1 cellular context compared by ENCODE assay signal in the genomic region with DNA sequence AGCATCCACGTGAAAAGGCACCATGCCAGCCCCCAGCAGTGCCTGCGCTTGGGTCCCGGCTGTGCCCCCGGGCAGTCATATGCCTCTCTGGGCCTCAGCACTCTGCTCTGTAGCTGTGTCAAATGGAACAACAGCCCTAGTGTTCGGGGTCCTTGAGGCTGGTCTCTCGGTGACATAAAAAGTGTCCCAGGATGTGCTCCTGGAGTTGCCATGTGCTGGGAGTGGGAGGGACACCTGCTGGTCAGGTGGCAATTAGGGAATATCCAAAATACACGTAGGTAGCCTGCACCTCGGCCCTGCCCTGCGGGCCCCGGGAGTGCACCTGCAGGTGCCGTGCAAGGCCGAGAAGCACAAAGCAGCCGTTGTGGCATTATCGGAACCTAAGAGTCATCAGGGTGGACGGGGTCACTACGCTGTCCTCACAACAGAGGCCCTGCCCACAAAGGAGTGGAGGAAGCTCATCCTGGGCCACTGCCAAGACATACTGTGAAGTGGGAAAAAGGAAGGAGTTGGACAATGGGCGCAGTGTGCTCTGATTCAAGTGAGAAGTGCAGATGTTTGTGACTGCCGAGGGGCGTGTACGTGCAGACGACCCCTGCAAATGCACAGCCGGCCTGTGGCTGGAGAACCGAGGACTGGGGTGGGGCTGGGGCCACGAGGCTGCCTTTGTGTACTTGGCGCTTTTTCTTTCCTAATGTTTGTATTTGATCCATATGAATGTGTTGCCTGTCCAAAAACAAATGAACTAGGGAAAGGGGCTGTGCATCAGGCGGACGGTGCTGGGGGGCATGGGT.
TF ChIP-seq lines count a peak whose summit lies in the region.

No MANE protein-coding gene starts in this region.

TF ChIP-seq in HepG2, 621 proteins besides CTCF, POLR2A, EP300 and RAD21 (continued from another document and continues in another):
- peak; percentile 85; the same call in 1 of the 2 replicates for TF ChIP-seq ZNF775 (CRISPR knock-in tag; IDR thresholded peaks at IDR 0.05; ENCODE audit: borderline replicate concordance)
- TF ChIP-seq RBM39 (IDR thresholded peaks at IDR 0.05; ENCODE audit: low read depth, low read length, poor library complexity, severe bottlenecking) = peak; percentile 45
- TF ChIP-seq, protein P1, sequence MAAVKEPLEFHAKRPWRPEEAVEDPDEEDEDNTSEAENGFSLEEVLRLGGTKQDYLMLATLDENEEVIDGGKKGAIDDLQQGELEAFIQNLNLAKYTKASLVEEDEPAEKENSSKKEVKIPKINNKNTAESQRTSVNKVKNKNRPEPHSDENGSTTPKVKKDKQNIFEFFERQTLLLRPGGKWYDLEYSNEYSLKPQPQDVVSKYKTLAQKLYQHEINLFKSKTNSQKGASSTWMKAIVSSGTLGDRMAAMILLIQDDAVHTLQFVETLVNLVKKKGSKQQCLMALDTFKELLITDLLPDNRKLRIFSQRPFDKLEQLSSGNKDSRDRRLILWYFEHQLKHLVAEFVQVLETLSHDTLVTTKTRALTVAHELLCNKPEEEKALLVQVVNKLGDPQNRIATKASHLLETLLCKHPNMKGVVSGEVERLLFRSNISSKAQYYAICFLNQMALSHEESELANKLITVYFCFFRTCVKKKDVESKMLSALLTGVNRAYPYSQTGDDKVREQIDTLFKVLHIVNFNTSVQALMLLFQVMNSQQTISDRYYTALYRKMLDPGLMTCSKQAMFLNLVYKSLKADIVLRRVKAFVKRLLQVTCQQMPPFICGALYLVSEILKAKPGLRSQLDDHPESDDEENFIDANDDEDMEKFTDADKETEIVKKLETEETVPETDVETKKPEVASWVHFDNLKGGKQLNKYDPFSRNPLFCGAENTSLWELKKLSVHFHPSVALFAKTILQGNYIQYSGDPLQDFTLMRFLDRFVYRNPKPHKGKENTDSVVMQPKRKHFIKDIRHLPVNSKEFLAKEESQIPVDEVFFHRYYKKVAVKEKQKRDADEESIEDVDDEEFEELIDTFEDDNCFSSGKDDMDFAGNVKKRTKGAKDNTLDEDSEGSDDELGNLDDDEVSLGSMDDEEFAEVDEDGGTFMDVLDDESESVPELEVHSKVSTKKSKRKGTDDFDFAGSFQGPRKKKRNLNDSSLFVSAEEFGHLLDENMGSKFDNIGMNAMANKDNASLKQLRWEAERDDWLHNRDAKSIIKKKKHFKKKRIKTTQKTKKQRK (IDR thresholded peaks at IDR 0.05; ENCODE audit: low read length) = no peak
- TF ChIP-seq ZNF615 (CRISPR knock-in tag; IDR thresholded peaks at IDR 0.05; ENCODE audit: borderline replicate concordance) = no peak
- peak; percentile 98 for TF ChIP-seq ZMAT3 (CRISPR knock-in tag; conservative IDR thresholded peaks at IDR 0.05)
- TF ChIP-seq, protein P2, sequence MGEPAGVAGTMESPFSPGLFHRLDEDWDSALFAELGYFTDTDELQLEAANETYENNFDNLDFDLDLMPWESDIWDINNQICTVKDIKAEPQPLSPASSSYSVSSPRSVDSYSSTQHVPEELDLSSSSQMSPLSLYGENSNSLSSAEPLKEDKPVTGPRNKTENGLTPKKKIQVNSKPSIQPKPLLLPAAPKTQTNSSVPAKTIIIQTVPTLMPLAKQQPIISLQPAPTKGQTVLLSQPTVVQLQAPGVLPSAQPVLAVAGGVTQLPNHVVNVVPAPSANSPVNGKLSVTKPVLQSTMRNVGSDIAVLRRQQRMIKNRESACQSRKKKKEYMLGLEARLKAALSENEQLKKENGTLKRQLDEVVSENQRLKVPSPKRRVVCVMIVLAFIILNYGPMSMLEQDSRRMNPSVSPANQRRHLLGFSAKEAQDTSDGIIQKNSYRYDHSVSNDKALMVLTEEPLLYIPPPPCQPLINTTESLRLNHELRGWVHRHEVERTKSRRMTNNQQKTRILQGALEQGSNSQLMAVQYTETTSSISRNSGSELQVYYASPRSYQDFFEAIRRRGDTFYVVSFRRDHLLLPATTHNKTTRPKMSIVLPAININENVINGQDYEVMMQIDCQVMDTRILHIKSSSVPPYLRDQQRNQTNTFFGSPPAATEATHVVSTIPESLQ (CRISPR knock-in tag; conservative IDR thresholded peaks at IDR 0.05) = no peak
- TF ChIP-seq, protein P3, sequence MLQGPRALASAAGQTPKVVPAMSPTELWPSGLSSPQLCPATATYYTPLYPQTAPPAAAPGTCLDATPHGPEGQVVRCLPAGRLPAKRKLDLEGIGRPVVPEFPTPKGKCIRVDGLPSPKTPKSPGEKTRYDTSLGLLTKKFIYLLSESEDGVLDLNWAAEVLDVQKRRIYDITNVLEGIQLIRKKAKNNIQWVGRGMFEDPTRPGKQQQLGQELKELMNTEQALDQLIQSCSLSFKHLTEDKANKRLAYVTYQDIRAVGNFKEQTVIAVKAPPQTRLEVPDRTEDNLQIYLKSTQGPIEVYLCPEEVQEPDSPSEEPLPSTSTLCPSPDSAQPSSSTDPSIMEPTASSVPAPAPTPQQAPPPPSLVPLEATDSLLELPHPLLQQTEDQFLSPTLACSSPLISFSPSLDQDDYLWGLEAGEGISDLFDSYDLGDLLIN (CRISPR knock-in tag; IDR thresholded peaks at IDR 0.05; ENCODE audit: borderline replicate concordance) = peak; percentile 1; the same call in 1 of the 2 replicates
- TF ChIP-seq, protein P4, sequence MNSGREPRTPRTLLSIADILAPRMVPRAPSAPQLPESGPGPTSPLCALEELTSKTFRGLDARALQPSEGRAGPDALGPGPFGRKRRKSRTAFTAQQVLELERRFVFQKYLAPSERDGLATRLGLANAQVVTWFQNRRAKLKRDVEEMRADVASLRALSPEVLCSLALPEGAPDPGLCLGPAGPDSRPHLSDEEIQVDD (CRISPR knock-in tag; IDR thresholded peaks at IDR 0.05; ENCODE audit: borderline replicate concordance) = no peak
- TF ChIP-seq, protein P5, sequence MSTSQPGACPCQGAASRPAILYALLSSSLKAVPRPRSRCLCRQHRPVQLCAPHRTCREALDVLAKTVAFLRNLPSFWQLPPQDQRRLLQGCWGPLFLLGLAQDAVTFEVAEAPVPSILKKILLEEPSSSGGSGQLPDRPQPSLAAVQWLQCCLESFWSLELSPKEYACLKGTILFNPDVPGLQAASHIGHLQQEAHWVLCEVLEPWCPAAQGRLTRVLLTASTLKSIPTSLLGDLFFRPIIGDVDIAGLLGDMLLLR (CRISPR knock-in tag; IDR thresholded peaks at IDR 0.05) = 0 out of 2 replicates have a peak, but pooled peaks have one; percentile 29
- peak; percentile 78; the same call in 1 of the 2 replicates for TF ChIP-seq SIX4 (CRISPR knock-in tag; IDR thresholded peaks at IDR 0.05)
- TF ChIP-seq IRF2 (CRISPR knock-in tag; IDR thresholded peaks at IDR 0.05) = peak; percentile 93
- TF ChIP-seq, protein P6, sequence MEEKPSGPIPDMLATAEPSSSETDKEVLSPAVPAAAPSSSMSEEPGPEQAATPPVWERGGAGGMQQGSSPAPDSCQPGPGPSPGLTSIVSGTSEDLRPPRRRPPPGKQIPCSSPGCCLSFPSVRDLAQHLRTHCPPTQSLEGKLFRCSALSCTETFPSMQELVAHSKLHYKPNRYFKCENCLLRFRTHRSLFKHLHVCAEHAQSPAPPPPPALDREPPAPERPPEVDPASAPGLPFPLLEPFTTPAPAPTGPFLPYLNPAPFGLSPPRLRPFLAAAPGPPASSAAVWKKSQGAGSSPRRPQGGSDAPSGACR (CRISPR knock-in tag; IDR thresholded peaks at IDR 0.05) = peak; percentile 95
- TF ChIP-seq BRCA1 (CRISPR knock-in tag; IDR thresholded peaks at IDR 0.05) = 0 out of 2 replicates have a peak, but pooled peaks have one; percentile 50
- no peak for TF ChIP-seq MLLT10 (CRISPR knock-in tag; IDR thresholded peaks at IDR 0.05)
- peak; percentile 97 for TF ChIP-seq ZNF788 (CRISPR knock-in tag; IDR thresholded peaks at IDR 0.05; ENCODE audit: borderline replicate concordance)
- TF ChIP-seq JARID2 (CRISPR knock-in tag; IDR thresholded peaks at IDR 0.05; ENCODE audit: insufficient replicate concordance) = no peak
- TF ChIP-seq, protein P7, sequence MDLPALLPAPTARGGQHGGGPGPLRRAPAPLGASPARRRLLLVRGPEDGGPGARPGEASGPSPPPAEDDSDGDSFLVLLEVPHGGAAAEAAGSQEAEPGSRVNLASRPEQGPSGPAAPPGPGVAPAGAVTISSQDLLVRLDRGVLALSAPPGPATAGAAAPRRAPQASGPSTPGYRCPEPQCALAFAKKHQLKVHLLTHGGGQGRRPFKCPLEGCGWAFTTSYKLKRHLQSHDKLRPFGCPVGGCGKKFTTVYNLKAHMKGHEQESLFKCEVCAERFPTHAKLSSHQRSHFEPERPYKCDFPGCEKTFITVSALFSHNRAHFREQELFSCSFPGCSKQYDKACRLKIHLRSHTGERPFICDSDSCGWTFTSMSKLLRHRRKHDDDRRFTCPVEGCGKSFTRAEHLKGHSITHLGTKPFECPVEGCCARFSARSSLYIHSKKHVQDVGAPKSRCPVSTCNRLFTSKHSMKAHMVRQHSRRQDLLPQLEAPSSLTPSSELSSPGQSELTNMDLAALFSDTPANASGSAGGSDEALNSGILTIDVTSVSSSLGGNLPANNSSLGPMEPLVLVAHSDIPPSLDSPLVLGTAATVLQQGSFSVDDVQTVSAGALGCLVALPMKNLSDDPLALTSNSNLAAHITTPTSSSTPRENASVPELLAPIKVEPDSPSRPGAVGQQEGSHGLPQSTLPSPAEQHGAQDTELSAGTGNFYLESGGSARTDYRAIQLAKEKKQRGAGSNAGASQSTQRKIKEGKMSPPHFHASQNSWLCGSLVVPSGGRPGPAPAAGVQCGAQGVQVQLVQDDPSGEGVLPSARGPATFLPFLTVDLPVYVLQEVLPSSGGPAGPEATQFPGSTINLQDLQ (CRISPR knock-in tag; IDR thresholded peaks at IDR 0.05) = peak; percentile 92; the same call in 1 of the 2 replicates
- peak; percentile 88 for TF ChIP-seq MED8 (CRISPR knock-in tag; IDR thresholded peaks at IDR 0.05; ENCODE audit: insufficient replicate concordance)
- TF ChIP-seq ZNF430 (CRISPR knock-in tag; IDR thresholded peaks at IDR 0.05) = peak; percentile 96
- TF ChIP-seq FIP1L1 (IDR thresholded peaks at IDR 0.05; ENCODE audit: borderline replicate concordance, insufficient read depth, low read depth, low read length) = 0 out of 2 replicates have a peak, but pooled peaks have one; percentile 40
- no peak for TF ChIP-seq FOXA1 (IDR thresholded peaks at IDR 0.05)
- TF ChIP-seq FOXA1 (CRISPR knock-in tag; IDR thresholded peaks at IDR 0.05) = peak; percentile 72; the same call in 1 of the 2 replicates
- TF ChIP-seq RORA (CRISPR knock-in tag; IDR thresholded peaks at IDR 0.05) = no peak
- TF ChIP-seq ZNF235 (CRISPR knock-in tag; IDR thresholded peaks at IDR 0.05; ENCODE audit: borderline replicate concordance) = no peak
- TF ChIP-seq ZNF441 (CRISPR knock-in tag; IDR thresholded peaks at IDR 0.05; ENCODE audit: borderline replicate concordance) = peak; percentile 88; the same call in 1 of the 2 replicates
- TF ChIP-seq PITX1 (CRISPR knock-in tag; IDR thresholded peaks at IDR 0.05) = peak; percentile 51; the same call in 1 of the 2 replicates
- TF ChIP-seq ZFP37 (CRISPR knock-in tag; IDR thresholded peaks at IDR 0.05; ENCODE audit: borderline replicate concordance) = peak; percentile 20; the same call in 1 of the 2 replicates
- TF ChIP-seq, protein P8, sequence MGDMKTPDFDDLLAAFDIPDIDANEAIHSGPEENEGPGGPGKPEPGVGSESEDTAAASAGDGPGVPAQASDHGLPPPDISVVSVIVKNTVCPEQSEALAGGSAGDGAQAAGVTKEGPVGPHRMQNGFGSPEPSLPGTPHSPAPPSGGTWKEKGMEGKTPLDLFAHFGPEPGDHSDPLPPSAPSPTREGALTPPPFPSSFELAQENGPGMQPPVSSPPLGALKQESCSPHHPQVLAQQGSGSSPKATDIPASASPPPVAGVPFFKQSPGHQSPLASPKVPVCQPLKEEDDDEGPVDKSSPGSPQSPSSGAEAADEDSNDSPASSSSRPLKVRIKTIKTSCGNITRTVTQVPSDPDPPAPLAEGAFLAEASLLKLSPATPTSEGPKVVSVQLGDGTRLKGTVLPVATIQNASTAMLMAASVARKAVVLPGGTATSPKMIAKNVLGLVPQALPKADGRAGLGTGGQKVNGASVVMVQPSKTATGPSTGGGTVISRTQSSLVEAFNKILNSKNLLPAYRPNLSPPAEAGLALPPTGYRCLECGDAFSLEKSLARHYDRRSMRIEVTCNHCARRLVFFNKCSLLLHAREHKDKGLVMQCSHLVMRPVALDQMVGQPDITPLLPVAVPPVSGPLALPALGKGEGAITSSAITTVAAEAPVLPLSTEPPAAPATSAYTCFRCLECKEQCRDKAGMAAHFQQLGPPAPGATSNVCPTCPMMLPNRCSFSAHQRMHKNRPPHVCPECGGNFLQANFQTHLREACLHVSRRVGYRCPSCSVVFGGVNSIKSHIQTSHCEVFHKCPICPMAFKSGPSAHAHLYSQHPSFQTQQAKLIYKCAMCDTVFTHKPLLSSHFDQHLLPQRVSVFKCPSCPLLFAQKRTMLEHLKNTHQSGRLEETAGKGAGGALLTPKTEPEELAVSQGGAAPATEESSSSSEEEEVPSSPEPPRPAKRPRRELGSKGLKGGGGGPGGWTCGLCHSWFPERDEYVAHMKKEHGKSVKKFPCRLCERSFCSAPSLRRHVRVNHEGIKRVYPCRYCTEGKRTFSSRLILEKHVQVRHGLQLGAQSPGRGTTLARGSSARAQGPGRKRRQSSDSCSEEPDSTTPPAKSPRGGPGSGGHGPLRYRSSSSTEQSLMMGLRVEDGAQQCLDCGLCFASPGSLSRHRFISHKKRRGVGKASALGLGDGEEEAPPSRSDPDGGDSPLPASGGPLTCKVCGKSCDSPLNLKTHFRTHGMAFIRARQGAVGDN (CRISPR knock-in tag; IDR thresholded peaks at IDR 0.05) = peak; percentile 97
- no peak for TF ChIP-seq ZNF251 (CRISPR knock-in tag; IDR thresholded peaks at IDR 0.05)
- TF ChIP-seq, protein P9, sequence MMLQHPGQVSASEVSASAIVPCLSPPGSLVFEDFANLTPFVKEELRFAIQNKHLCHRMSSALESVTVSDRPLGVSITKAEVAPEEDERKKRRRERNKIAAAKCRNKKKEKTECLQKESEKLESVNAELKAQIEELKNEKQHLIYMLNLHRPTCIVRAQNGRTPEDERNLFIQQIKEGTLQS (CRISPR knock-in tag; IDR thresholded peaks at IDR 0.05) = peak; percentile 64
- TF ChIP-seq ARID2 (CRISPR knock-in tag; IDR thresholded peaks at IDR 0.05; ENCODE audit: borderline replicate concordance) = peak; percentile 99
- TF ChIP-seq, protein P10, sequence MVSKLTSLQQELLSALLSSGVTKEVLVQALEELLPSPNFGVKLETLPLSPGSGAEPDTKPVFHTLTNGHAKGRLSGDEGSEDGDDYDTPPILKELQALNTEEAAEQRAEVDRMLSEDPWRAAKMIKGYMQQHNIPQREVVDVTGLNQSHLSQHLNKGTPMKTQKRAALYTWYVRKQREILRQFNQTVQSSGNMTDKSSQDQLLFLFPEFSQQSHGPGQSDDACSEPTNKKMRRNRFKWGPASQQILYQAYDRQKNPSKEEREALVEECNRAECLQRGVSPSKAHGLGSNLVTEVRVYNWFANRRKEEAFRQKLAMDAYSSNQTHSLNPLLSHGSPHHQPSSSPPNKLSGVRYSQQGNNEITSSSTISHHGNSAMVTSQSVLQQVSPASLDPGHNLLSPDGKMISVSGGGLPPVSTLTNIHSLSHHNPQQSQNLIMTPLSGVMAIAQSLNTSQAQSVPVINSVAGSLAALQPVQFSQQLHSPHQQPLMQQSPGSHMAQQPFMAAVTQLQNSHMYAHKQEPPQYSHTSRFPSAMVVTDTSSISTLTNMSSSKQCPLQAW (CRISPR knock-in tag; IDR thresholded peaks at IDR 0.05) = peak; percentile 97
- TF ChIP-seq, protein P11, sequence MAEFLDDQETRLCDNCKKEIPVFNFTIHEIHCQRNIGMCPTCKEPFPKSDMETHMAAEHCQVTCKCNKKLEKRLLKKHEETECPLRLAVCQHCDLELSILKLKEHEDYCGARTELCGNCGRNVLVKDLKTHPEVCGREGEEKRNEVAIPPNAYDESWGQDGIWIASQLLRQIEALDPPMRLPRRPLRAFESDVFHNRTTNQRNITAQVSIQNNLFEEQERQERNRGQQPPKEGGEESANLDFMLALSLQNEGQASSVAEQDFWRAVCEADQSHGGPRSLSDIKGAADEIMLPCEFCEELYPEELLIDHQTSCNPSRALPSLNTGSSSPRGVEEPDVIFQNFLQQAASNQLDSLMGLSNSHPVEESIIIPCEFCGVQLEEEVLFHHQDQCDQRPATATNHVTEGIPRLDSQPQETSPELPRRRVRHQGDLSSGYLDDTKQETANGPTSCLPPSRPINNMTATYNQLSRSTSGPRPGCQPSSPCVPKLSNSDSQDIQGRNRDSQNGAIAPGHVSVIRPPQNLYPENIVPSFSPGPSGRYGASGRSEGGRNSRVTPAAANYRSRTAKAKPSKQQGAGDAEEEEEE (CRISPR knock-in tag; IDR thresholded peaks at IDR 0.05; ENCODE audit: borderline replicate concordance) = no peak; the same call in 1 of the 2 replicates
- TF ChIP-seq ZNF878 (CRISPR knock-in tag; IDR thresholded peaks at IDR 0.05) = peak; percentile 84
